9 cellular contexts compared by ENCODE assay signal in the genomic region with DNA sequence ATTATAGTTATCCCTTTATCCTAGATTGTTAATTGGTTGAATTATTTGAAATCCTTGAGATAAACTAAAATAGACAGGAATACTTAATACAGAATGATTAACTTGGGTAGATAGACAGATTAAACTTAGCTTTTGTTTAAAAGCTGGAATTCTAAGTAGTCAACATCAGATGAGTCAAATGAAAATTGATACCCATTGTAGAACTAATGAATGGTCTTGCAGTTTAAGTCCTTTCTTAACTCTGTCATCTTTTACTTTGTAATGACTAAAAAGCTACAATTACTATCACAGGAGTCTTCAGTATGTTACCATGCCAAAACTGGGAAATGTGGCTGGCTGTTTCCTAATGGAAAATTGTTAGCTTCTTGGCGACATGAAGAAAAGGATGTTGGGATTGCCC. TPM values are rescaled to one million over a fixed set of nuclear protein-coding genes. Genes with fewer than 3 reads are reported as not detected.
A peak's percentile ranks its signal among the peaks of the same experiment; 100 is the strongest.
DNase-seq lines count a peak whose midpoint lies in the region; ATAC-seq and TF ChIP-seq lines count a peak whose summit lies in the region.
"Had no signal": no experiment of that assay in that cellular context is flagged by ENCODE, and none has a peak within 500 bp of the region (broad histone marks: within the 10 kb centered on the region; RNA-seq: fewer than 3 reads in every experiment).

No MANE protein-coding gene starts in this region.

- TF ChIP-seq CTCF in GM23338 (conservative IDR thresholded peaks at IDR 0.05; ENCODE audit: low read depth in 2 of 2): no peak
- no peak for TF ChIP-seq CTCF in esophagus muscularis mucosa (IDR thresholded peaks at IDR 0.05)

- no peak for TF ChIP-seq POLR2A in esophagus muscularis mucosa (IDR thresholded peaks at IDR 0.05; ENCODE audit: low read depth)

- no peak overlapping the region for H2AFZ ChIP-seq in GM23338

- intact Hi-C loops in esophagus muscularis mucosa (cut with DNase I): no loop called here

- H3F3A ChIP-seq in GM23338 (replicated peaks; ENCODE audit: low read depth): no peaks in the 10 kb centered on the region

- ATAC-seq in GM23338 (no peak), HG03108 (IDR thresholded peaks at IDR 0.05; ENCODE audit: unreplicated experiment) (no peak)

- H3K36me3 ChIP-seq in GM23338 (ENCODE audit: insufficient read depth) (no peaks in the 10 kb centered on the region), SK-N-MC (ENCODE audit: insufficient read depth, low read length) (no peaks in the 10 kb centered on the region), esophagus muscularis mucosa (no peaks in the 10 kb centered on the region), skeletal muscle tissue (ENCODE audit: control insufficient read depth in 3 of 3, insufficient read depth in 3 of 3, low read length in 3 of 3) (no peaks in the 10 kb centered on the region)
- H3K36me3 ChIP-seq: cardiac muscle cell had no signal

- WGBS in esophagus muscularis mucosa: 67% methylated on average over 1 of the region's 1 CpG

- H3K4me1 ChIP-seq in GM23338 (ENCODE audit: insufficient read depth): peaks cover 10% of the 10 kb centered on the region
- H3K4me1 ChIP-seq in esophagus muscularis mucosa: peaks cover 0 to 22% (median 17%) of the 10 kb centered on the region in 4 donors
- H3K4me1 ChIP-seq in skeletal muscle tissue (ENCODE audit: control insufficient read depth in 3 of 3, insufficient read depth in 3 of 3, low read length in 3 of 3): peaks cover 0 to 7% (median 3%) of the 10 kb centered on the region in 3 donors

- no peaks in the 10 kb centered on the region for H3K9me3 Mint-ChIP-seq in GM23338

- in situ Hi-C loops in ACHN (cut with HindIII; ENCODE audit: low pct_ligation_motif_present, low pct_unique_long_range_greater_than_20kb, low sequenced_read_pairs): no loop called here

- TF ChIP-seq EP300 in esophagus muscularis mucosa (IDR thresholded peaks at IDR 0.05): no peak

- DNase-seq in GM23338 (ENCODE audit: low spot score): no peak
- no peak for DNase-seq in SK-N-MC (ENCODE audit: low read depth, low spot score)
- DNase-seq in esophagus muscularis mucosa (ENCODE audit: extremely low spot score): no peak
- DNase-seq in NCI-H2081 (lab: John Stamatoyannopoulos, UW): no peak
- DNase-seq in ACHN: no peak
- DNase-seq in COLO829 (ENCODE audit: low spot score): no peak

- H3K27ac ChIP-seq in GM23338 (ENCODE audit: low read depth) (no peak overlapping the region), SK-N-MC (peak overlapping the region; percentile 99), esophagus muscularis mucosa (replicated peaks in 1 of 4) (peak overlapping the region; percentile 74 to 83 (median 77)), skeletal muscle tissue (ENCODE audit: low read depth, low read length) (peak overlapping the region; percentile 59)

- H3K4me2 ChIP-seq in GM23338: no peak overlapping the region

- H3K4me1 Mint-ChIP-seq in GM23338: peaks cover 15% of the 10 kb centered on the region

- H3K9ac ChIP-seq in SK-N-MC (ENCODE audit: insufficient read length) (peak overlapping the region; percentile 91), skeletal muscle tissue (ENCODE audit: low read depth in 1 of 3, low read length in 3 of 3) (no peak overlapping the region)

- H3K27me3 ChIP-seq in GM23338 (ENCODE audit: insufficient read depth) (no peaks in the 10 kb centered on the region), esophagus muscularis mucosa (no peaks in the 10 kb centered on the region), skeletal muscle tissue (ENCODE audit: control insufficient read depth in 3 of 3, insufficient read depth in 3 of 3, low read length in 3 of 3) (no peaks in the 10 kb centered on the region)
- H3K27me3 ChIP-seq: cardiac muscle cell had no signal

- H3K27me3 Mint-ChIP-seq in GM23338 (ENCODE audit: insufficient read depth, low read depth, poor library complexity): no peaks in the 10 kb centered on the region

- H3K79me2 ChIP-seq in GM23338 (replicated peaks; ENCODE audit: insufficient read depth): no peaks in the 10 kb centered on the region

- H3K9me3 ChIP-seq in SK-N-MC (ENCODE audit: low read depth, low read length): no peaks in the 10 kb centered on the region; the same call in 1 of the 2 replicates
- H3K9me3 ChIP-seq in esophagus muscularis mucosa: no peaks in the 10 kb centered on the region
- H3K9me3 ChIP-seq in skeletal muscle tissue (ENCODE audit: control insufficient read depth in 3 of 3, low read length in 3 of 3): no peaks in the 10 kb centered on the region

- no peaks in the 10 kb centered on the region for H4K20me1 ChIP-seq in GM23338 (replicated peaks; ENCODE audit: insufficient read depth)

- H3K36me3 Mint-ChIP-seq in GM23338 (ENCODE audit: low read depth): no peaks in the 10 kb centered on the region

- H3K4me3 ChIP-seq in GM23338 (no peak overlapping the region), SK-N-MC (peak overlapping the region; percentile 90), esophagus muscularis mucosa (peak overlapping the region in 1 of 4 donors; percentile 59), skeletal muscle tissue (ENCODE audit: low read length in 3 of 3) (peak overlapping the region in 2 of 3 donors; percentile 81 to 92)
- H3K4me3 ChIP-seq: cardiac muscle cell had no signal

- H3K27ac Mint-ChIP-seq in GM23338: peak overlapping the region; percentile 46; the same call in 1 of the 2 replicates

- no peak overlapping the region for H3K4me3 Mint-ChIP-seq in GM23338

- peaks cover 3% of the 10 kb centered on the region; the same call in 1 of the 2 replicates for H3K9me2 ChIP-seq in GM23338 (ENCODE audit: insufficient read depth)

TF ChIP-seq in GM23338, 12 proteins besides CTCF, POLR2A, EP300 and RAD21 (continues in another document):
- TF ChIP-seq EZH2phosphoT487 (IDR thresholded peaks at IDR 0.05; ENCODE audit: unreplicated experiment) (no peak), NANOG (IDR thresholded peaks at IDR 0.05; ENCODE audit: borderline replicate concordance) (no peak), CREB1 (CRISPR knock-in tag; IDR thresholded peaks at IDR 0.05; ENCODE audit: low read depth) (no peak), POLR2AphosphoS5 (IDR thresholded peaks at IDR 0.05; ENCODE audit: low read depth) (no peak), ZNF114 (CRISPR knock-in tag; IDR thresholded peaks at IDR 0.05) (no peak)
- TF ChIP-seq, protein P1, sequence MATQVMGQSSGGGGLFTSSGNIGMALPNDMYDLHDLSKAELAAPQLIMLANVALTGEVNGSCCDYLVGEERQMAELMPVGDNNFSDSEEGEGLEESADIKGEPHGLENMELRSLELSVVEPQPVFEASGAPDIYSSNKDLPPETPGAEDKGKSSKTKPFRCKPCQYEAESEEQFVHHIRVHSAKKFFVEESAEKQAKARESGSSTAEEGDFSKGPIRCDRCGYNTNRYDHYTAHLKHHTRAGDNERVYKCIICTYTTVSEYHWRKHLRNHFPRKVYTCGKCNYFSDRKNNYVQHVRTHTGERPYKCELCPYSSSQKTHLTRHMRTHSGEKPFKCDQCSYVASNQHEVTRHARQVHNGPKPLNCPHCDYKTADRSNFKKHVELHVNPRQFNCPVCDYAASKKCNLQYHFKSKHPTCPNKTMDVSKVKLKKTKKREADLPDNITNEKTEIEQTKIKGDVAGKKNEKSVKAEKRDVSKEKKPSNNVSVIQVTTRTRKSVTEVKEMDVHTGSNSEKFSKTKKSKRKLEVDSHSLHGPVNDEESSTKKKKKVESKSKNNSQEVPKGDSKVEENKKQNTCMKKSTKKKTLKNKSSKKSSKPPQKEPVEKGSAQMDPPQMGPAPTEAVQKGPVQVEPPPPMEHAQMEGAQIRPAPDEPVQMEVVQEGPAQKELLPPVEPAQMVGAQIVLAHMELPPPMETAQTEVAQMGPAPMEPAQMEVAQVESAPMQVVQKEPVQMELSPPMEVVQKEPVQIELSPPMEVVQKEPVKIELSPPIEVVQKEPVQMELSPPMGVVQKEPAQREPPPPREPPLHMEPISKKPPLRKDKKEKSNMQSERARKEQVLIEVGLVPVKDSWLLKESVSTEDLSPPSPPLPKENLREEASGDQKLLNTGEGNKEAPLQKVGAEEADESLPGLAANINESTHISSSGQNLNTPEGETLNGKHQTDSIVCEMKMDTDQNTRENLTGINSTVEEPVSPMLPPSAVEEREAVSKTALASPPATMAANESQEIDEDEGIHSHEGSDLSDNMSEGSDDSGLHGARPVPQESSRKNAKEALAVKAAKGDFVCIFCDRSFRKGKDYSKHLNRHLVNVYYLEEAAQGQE (IDR thresholded peaks at IDR 0.05; ENCODE audit: unreplicated experiment): no peak
- TF ChIP-seq, protein P2, sequence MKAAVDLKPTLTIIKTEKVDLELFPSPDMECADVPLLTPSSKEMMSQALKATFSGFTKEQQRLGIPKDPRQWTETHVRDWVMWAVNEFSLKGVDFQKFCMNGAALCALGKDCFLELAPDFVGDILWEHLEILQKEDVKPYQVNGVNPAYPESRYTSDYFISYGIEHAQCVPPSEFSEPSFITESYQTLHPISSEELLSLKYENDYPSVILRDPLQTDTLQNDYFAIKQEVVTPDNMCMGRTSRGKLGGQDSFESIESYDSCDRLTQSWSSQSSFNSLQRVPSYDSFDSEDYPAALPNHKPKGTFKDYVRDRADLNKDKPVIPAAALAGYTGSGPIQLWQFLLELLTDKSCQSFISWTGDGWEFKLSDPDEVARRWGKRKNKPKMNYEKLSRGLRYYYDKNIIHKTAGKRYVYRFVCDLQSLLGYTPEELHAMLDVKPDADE (IDR thresholded peaks at IDR 0.05): no peak

RNA-seq across cellular contexts. Expression of a gene that starts 20.3 kb away (rescaled TPM):
- 2.2 and 4.9 TPM in 2 replicates for total RNA-seq in GM23338 (2014; rRNA removed; shearing (Covaris generic))
- polyA plus RNA-seq in GM23338 (2016; fragmentation: Nextera tagmentation; extraction: Ambion mirVana): 3.3 and 5.8 TPM in 2 replicates
- total RNA-seq in esophagus muscularis mucosa (100 to 1,000 TPM; 226 to 262 (median 231) TPM), skeletal muscle tissue (90.8 TPM)

Comparison
In these comparisons a context has a peak if more than half of its experiments do, and no peak if none do; other contexts are left out.
1. RNA of a gene that starts 20.3 kb away (total RNA-seq): 226 to 262 TPM in esophagus muscularis mucosa and 90.8 TPM in skeletal muscle tissue (single experiment); 2.2 to 4.9 TPM in GM23338; every median in the first group is over 10 times any median in the second.